ENCODE assay signal across 1 cellular context in genomic region chr11:65890324-65891179, GRCh38.
A peak's percentile ranks its signal among the peaks of the same experiment; 100 is the strongest.
TF ChIP-seq lines count a peak whose summit lies in the region.

CCDC85B (plus strand) TSS chr11:65890673; CDS start chr11:65890784, 111 bp downstream.

TF ChIP-seq in HepG2, 621 proteins besides CTCF, POLR2A, EP300 and RAD21 (continued from another document):
- TF ChIP-seq, protein P1, sequence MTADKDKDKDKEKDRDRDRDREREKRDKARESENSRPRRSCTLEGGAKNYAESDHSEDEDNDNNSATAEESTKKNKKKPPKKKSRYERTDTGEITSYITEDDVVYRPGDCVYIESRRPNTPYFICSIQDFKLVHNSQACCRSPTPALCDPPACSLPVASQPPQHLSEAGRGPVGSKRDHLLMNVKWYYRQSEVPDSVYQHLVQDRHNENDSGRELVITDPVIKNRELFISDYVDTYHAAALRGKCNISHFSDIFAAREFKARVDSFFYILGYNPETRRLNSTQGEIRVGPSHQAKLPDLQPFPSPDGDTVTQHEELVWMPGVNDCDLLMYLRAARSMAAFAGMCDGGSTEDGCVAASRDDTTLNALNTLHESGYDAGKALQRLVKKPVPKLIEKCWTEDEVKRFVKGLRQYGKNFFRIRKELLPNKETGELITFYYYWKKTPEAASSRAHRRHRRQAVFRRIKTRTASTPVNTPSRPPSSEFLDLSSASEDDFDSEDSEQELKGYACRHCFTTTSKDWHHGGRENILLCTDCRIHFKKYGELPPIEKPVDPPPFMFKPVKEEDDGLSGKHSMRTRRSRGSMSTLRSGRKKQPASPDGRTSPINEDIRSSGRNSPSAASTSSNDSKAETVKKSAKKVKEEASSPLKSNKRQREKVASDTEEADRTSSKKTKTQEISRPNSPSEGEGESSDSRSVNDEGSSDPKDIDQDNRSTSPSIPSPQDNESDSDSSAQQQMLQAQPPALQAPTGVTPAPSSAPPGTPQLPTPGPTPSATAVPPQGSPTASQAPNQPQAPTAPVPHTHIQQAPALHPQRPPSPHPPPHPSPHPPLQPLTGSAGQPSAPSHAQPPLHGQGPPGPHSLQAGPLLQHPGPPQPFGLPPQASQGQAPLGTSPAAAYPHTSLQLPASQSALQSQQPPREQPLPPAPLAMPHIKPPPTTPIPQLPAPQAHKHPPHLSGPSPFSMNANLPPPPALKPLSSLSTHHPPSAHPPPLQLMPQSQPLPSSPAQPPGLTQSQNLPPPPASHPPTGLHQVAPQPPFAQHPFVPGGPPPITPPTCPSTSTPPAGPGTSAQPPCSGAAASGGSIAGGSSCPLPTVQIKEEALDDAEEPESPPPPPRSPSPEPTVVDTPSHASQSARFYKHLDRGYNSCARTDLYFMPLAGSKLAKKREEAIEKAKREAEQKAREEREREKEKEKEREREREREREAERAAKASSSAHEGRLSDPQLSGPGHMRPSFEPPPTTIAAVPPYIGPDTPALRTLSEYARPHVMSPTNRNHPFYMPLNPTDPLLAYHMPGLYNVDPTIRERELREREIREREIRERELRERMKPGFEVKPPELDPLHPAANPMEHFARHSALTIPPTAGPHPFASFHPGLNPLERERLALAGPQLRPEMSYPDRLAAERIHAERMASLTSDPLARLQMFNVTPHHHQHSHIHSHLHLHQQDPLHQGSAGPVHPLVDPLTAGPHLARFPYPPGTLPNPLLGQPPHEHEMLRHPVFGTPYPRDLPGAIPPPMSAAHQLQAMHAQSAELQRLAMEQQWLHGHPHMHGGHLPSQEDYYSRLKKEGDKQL (CRISPR knock-in tag; IDR thresholded peaks at IDR 0.05; ENCODE audit: low read depth): no peak
- TF ChIP-seq PCBP2 (optimal IDR thresholded peaks at IDR 0.05; ENCODE audit: low read depth, low read length, poor library complexity, severe bottlenecking) (no peak), ZNF781 (CRISPR knock-in tag; IDR thresholded peaks at IDR 0.05; ENCODE audit: borderline replicate concordance, not compliant biosample characterization) (no peak), AKNA (CRISPR knock-in tag; IDR thresholded peaks at IDR 0.05; ENCODE audit: borderline replicate concordance) (no peak), ZNF275 (CRISPR knock-in tag; IDR thresholded peaks at IDR 0.05; ENCODE audit: borderline replicate concordance) (no peak), TP53 (CRISPR knock-in tag; conservative IDR thresholded peaks at IDR 0.05) (no peak), DBP (CRISPR knock-in tag; IDR thresholded peaks at IDR 0.05; ENCODE audit: not compliant biosample characterization) (peak; percentile 6), ZNF660 (CRISPR knock-in tag; IDR thresholded peaks at IDR 0.05; ENCODE audit: borderline replicate concordance, low read depth) (no peak), ZFP62 (CRISPR knock-in tag; IDR thresholded peaks at IDR 0.05) (no peak), GLMP (CRISPR knock-in tag; IDR thresholded peaks at IDR 0.05; ENCODE audit: borderline replicate concordance) (no peak), ZNF446 (CRISPR knock-in tag; IDR thresholded peaks at IDR 0.05) (peak; percentile 81), ZNF207 (IDR thresholded peaks at IDR 0.05; ENCODE audit: borderline replicate concordance) (no peak)
- TF ChIP-seq, protein P2, sequence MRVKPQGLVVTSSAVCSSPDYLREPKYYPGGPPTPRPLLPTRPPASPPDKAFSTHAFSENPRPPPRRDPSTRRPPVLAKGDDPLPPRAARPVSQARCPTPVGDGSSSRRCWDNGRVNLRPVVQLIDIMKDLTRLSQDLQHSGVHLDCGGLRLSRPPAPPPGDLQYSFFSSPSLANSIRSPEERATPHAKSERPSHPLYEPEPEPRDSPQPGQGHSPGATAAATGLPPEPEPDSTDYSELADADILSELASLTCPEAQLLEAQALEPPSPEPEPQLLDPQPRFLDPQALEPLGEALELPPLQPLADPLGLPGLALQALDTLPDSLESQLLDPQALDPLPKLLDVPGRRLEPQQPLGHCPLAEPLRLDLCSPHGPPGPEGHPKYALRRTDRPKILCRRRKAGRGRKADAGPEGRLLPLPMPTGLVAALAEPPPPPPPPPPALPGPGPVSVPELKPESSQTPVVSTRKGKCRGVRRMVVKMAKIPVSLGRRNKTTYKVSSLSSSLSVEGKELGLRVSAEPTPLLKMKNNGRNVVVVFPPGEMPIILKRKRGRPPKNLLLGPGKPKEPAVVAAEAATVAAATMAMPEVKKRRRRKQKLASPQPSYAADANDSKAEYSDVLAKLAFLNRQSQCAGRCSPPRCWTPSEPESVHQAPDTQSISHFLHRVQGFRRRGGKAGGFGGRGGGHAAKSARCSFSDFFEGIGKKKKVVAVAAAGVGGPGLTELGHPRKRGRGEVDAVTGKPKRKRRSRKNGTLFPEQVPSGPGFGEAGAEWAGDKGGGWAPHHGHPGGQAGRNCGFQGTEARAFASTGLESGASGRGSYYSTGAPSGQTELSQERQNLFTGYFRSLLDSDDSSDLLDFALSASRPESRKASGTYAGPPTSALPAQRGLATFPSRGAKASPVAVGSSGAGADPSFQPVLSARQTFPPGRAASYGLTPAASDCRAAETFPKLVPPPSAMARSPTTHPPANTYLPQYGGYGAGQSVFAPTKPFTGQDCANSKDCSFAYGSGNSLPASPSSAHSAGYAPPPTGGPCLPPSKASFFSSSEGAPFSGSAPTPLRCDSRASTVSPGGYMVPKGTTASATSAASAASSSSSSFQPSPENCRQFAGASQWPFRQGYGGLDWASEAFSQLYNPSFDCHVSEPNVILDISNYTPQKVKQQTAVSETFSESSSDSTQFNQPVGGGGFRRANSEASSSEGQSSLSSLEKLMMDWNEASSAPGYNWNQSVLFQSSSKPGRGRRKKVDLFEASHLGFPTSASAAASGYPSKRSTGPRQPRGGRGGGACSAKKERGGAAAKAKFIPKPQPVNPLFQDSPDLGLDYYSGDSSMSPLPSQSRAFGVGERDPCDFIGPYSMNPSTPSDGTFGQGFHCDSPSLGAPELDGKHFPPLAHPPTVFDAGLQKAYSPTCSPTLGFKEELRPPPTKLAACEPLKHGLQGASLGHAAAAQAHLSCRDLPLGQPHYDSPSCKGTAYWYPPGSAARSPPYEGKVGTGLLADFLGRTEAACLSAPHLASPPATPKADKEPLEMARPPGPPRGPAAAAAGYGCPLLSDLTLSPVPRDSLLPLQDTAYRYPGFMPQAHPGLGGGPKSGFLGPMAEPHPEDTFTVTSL (CRISPR knock-in tag; IDR thresholded peaks at IDR 0.05; ENCODE audit: borderline replicate concordance): no peak
- TF ChIP-seq, protein P3, sequence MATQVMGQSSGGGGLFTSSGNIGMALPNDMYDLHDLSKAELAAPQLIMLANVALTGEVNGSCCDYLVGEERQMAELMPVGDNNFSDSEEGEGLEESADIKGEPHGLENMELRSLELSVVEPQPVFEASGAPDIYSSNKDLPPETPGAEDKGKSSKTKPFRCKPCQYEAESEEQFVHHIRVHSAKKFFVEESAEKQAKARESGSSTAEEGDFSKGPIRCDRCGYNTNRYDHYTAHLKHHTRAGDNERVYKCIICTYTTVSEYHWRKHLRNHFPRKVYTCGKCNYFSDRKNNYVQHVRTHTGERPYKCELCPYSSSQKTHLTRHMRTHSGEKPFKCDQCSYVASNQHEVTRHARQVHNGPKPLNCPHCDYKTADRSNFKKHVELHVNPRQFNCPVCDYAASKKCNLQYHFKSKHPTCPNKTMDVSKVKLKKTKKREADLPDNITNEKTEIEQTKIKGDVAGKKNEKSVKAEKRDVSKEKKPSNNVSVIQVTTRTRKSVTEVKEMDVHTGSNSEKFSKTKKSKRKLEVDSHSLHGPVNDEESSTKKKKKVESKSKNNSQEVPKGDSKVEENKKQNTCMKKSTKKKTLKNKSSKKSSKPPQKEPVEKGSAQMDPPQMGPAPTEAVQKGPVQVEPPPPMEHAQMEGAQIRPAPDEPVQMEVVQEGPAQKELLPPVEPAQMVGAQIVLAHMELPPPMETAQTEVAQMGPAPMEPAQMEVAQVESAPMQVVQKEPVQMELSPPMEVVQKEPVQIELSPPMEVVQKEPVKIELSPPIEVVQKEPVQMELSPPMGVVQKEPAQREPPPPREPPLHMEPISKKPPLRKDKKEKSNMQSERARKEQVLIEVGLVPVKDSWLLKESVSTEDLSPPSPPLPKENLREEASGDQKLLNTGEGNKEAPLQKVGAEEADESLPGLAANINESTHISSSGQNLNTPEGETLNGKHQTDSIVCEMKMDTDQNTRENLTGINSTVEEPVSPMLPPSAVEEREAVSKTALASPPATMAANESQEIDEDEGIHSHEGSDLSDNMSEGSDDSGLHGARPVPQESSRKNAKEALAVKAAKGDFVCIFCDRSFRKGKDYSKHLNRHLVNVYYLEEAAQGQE (IDR thresholded peaks at IDR 0.05; ENCODE audit: borderline replicate concordance in 1 of 2, low read depth in 1 of 2, low read length in 2 of 2): no peak; a peak in 1 of 4 replicates
- TF ChIP-seq, protein P4, sequence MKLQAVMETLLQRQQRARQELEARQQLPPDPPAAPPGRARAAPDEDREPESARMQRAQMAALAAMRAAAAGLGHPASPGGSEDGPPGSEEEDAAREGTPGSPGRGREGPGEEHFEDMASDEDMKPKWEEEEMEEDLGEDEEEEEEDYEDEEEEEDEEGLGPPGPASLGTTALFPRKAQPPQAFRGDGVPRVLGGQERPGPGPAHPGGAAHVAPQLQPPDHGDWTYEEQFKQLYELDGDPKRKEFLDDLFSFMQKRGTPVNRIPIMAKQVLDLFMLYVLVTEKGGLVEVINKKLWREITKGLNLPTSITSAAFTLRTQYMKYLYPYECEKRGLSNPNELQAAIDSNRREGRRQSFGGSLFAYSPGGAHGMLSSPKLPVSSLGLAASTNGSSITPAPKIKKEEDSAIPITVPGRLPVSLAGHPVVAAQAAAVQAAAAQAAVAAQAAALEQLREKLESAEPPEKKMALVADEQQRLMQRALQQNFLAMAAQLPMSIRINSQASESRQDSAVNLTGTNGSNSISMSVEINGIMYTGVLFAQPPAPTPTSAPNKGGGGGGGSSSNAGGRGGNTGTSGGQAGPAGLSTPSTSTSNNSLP (IDR thresholded peaks at IDR 0.05; ENCODE audit: low read depth, low read length): 0 out of 2 replicates have a peak, but pooled peaks have one; percentile 14
